Comparison of ENCODE assay signal across 1 cellular context in genomic region chr12:25419595-25419994, GRCh38.
TF ChIP-seq lines count a peak whose summit lies in the region.

No MANE protein-coding gene starts in this region.

TF ChIP-seq in WTC11, 78 proteins besides CTCF, POLR2A, EP300 and RAD21 (continued from another document):
- no peak for TF ChIP-seq ZNF532 (CRISPR knock-in tag; IDR thresholded peaks at IDR 0.05; ENCODE audit: borderline replicate concordance)
